Comparison of ENCODE assay signal across 1 cellular context in the genomic region with DNA sequence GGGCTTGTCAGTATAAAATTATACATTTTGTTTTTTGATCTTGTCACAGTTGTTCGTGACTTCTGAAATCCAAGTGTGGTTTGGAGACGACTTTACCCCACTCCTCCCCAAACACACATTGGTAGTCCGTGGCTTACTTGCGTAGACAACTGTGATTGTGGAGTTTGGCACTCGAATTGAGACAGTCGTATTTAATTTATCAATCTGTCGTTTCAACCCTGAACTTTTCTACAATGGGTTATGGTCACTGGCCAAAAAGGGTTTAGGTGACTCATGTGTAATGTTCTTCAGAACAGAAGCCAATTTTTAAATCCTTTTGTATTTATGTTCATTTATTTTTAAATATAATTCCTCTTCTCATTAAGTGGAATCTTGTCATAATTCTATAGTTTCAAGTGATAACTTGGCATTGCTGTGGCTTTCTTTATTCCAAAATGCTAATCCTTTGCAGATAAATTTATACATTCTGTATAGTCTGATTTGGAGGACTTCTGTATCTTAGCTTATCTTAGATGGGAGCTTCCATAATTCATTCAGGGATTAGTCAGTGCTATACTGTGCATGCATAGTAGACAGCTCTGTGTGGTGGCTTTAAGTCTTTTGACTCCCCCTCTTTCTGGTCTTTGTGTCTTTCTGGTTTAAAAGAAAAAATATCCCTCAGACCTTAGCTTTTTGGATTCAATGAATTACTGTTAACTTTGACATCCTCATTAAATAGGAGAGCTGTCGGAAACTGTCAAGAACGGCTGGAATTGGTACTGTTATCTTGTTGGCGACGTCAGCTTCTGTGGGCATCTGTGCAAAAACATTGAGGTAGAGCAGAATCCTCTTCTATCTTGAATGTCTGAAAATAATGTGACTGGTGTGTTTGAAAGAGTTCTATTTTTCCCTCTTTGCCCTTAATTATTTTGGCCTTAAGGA.
A peak's percentile ranks its signal among the peaks of the same experiment; 100 is the strongest.
TF ChIP-seq lines count a peak whose summit lies in the region.

No MANE protein-coding gene starts in this region.

TF ChIP-seq in K562, 482 proteins besides CTCF, POLR2A, EP300 and RAD21 (continued from another document):
- TF ChIP-seq, protein P1, sequence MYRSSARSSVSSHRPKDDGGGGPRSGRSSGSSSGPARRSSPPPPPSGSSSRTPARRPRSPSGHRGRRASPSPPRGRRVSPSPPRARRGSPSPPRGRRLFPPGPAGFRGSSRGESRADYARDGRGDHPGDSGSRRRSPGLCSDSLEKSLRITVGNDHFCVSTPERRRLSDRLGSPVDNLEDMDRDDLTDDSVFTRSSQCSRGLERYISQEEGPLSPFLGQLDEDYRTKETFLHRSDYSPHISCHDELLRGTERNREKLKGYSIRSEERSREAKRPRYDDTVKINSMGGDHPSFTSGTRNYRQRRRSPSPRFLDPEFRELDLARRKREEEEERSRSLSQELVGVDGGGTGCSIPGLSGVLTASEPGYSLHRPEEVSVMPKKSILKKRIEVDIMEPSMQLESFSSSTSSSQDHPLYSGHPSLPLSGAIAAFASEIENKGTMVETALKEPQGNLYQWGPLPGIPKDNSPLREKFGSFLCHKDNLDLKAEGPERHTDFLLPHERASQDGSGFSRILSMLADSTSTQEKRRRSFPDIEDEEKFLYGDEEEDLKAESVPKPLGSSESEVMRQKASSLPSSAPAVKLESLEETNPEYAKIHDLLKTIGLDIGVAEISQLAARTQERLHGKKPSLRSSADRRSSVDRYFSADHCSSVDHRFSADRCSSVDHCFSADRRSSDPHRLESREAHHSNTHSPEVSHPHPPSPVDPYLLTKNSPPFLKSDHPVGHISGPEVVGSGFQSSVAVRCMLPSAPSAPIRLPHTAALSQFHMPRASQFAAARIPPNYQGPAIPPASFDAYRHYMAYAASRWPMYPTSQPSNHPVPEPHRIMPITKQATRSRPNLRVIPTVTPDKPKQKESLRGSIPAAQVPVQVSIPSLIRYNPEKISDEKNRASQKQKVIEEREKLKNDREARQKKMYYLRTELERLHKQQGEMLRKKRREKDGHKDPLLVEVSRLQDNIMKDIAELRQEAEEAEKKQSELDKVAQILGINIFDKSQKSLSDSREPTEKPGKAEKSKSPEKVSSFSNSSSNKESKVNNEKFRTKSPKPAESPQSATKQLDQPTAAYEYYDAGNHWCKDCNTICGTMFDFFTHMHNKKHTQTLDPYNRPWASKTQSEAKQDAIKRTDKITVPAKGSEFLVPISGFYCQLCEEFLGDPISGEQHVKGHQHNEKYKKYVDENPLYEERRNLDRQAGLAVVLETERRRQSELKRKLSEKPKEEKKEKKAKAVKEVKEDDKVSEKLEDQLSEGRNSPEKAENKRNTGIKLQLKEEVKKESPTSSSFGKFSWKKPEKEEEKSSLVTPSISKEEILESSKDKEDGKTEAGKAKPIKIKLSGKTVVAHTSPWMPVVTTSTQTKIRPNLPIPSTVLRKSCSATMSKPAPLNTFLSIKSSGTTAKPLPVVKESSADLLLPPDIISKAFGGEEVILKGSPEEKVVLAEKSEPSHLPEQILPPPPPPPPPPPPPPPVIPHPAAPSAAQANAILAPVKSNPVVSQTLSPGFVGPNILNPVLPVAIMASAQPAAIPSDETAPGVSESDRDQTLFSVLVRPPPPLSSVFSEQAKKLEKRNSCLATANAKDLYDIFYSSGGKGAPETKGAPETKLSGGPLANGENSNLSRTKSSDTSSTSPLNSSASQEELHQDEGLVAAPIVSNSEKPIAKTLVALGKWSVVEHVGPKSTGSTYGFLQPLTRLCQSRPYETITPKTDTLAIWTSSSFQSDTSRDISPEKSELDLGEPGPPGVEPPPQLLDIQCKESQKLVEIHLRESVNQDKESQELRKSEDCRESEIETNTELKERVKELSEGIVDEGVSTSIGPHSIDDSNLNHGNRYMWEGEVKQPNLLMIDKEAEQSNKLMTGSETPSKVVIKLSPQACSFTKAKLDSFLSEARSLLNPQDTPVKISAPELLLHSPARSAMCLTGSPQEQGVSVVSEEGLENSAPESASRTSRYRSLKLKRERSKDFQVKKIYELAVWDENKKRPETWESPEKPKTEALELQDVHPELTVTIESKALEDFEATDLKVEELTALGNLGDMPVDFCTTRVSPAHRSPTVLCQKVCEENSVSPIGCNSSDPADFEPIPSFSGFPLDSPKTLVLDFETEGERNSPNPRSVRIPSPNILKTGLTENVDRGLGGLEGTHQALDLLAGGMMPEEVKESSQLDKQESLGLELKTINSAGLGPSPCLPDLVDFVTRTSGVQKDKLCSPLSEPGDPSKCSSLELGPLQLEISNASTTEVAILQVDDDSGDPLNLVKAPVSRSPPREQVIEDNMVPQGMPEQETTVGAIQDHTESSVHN (IDR thresholded peaks at IDR 0.05; ENCODE audit: borderline replicate concordance in 1 of 2, low read depth in 1 of 2) = no peak
- TF ChIP-seq XRCC5 (IDR thresholded peaks at IDR 0.05; ENCODE audit: low read depth, low read length) (no peak), ZNF175 (CRISPR knock-in tag; IDR thresholded peaks at IDR 0.05; ENCODE audit: low read depth) (0 out of 2 replicates have a peak, but pooled peaks have one; percentile 39), JUND (IDR thresholded peaks at IDR 0.05; ENCODE audit: borderline replicate concordance, low read depth, low read length) (peak; percentile 21; the same call in 1 of the 2 replicates), JUND (tag; IDR thresholded peaks at IDR 0.05; ENCODE audit: borderline replicate concordance, low read depth, low read length) (0 out of 3 replicates have a peak, but pooled peaks have one; percentile 25), KAT2B (IDR thresholded peaks at IDR 0.05; ENCODE audit: low read depth, low read length) (no peak), ELF2 (CRISPR knock-in tag; IDR thresholded peaks at IDR 0.05) (no peak), ZNF239 (CRISPR knock-in tag; IDR thresholded peaks at IDR 0.05) (peak; percentile 21; the same call in 1 of the 2 replicates), NR2F6 (CRISPR knock-in tag; IDR thresholded peaks at IDR 0.05) (no peak), NFATC3 (IDR thresholded peaks at IDR 0.05) (no peak), NCOR1 (IDR thresholded peaks at IDR 0.05) (0 out of 2 replicates have a peak, but pooled peaks have one; percentile 12), DPF2 (IDR thresholded peaks at IDR 0.05) (peak; percentile 49), ARID1B (IDR thresholded peaks at IDR 0.05) (peak; percentile 41; the same call in 1 of the 2 replicates), HIVEP1 (CRISPR knock-in tag; IDR thresholded peaks at IDR 0.05) (no peak), ZFP36 (IDR thresholded peaks at IDR 0.05; ENCODE audit: low read depth, low read length, partially characterized antibody) (peak; percentile 18), TCF3 (CRISPR knock-in tag; IDR thresholded peaks at IDR 0.05) (no peak), GATA2 (CRISPR knock-in tag; IDR thresholded peaks at IDR 0.05) (no peak), SRSF7 (optimal IDR thresholded peaks at IDR 0.05; ENCODE audit: low read depth, low read length) (no peak), FOSL1 (tag; conservative IDR thresholded peaks at IDR 0.05) (peak; percentile 48)
- TF ChIP-seq, protein P2, sequence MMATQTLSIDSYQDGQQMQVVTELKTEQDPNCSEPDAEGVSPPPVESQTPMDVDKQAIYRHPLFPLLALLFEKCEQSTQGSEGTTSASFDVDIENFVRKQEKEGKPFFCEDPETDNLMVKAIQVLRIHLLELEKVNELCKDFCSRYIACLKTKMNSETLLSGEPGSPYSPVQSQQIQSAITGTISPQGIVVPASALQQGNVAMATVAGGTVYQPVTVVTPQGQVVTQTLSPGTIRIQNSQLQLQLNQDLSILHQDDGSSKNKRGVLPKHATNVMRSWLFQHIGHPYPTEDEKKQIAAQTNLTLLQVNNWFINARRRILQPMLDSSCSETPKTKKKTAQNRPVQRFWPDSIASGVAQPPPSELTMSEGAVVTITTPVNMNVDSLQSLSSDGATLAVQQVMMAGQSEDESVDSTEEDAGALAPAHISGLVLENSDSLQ (IDR thresholded peaks at IDR 0.05) = peak; percentile 54; the same call in 1 of the 2 replicates
- TF ChIP-seq, protein P3, sequence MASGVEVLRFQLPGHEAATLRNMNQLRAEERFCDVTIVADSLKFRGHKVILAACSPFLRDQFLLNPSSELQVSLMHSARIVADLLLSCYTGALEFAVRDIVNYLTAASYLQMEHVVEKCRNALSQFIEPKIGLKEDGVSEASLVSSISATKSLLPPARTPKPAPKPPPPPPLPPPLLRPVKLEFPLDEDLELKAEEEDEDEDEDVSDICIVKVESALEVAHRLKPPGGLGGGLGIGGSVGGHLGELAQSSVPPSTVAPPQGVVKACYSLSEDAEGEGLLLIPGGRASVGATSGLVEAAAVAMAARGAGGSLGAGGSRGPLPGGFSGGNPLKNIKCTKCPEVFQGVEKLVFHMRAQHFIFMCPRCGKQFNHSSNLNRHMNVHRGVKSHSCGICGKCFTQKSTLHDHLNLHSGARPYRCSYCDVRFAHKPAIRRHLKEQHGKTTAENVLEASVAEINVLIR (CRISPR knock-in tag; IDR thresholded peaks at IDR 0.05) = no peak
- TF ChIP-seq, protein P4, sequence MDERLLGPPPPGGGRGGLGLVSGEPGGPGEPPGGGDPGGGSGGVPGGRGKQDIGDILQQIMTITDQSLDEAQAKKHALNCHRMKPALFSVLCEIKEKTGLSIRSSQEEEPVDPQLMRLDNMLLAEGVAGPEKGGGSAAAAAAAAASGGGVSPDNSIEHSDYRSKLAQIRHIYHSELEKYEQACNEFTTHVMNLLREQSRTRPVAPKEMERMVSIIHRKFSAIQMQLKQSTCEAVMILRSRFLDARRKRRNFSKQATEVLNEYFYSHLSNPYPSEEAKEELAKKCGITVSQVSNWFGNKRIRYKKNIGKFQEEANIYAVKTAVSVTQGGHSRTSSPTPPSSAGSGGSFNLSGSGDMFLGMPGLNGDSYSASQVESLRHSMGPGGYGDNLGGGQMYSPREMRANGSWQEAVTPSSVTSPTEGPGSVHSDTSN (CRISPR knock-in tag; IDR thresholded peaks at IDR 0.05; ENCODE audit: low read depth) = no peak
- TF ChIP-seq, protein P4 (tag; conservative IDR thresholded peaks at IDR 0.05; ENCODE audit: low read depth) = 0 out of 2 replicates have a peak, but pooled peaks have one; percentile 51
- TF ChIP-seq, protein P5, sequence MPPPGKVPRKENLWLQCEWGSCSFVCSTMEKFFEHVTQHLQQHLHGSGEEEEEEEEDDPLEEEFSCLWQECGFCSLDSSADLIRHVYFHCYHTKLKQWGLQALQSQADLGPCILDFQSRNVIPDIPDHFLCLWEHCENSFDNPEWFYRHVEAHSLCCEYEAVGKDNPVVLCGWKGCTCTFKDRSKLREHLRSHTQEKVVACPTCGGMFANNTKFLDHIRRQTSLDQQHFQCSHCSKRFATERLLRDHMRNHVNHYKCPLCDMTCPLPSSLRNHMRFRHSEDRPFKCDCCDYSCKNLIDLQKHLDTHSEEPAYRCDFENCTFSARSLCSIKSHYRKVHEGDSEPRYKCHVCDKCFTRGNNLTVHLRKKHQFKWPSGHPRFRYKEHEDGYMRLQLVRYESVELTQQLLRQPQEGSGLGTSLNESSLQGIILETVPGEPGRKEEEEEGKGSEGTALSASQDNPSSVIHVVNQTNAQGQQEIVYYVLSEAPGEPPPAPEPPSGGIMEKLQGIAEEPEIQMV (tag; conservative IDR thresholded peaks at IDR 0.05; ENCODE audit: low read depth) = no peak
